1 cellular context compared by ENCODE assay signal in genomic region chr17:6072157-6072556, GRCh38.
TF ChIP-seq lines count a peak whose summit lies in the region.

No MANE protein-coding gene starts in this region.

TF ChIP-seq in WTC11, 78 proteins besides CTCF, POLR2A, EP300 and RAD21 (continued from another document):
- no peak for TF ChIP-seq E2F5 (CRISPR knock-in tag; IDR thresholded peaks at IDR 0.05)
- no peak for TF ChIP-seq FOXP1 (CRISPR knock-in tag; IDR thresholded peaks at IDR 0.05; ENCODE audit: borderline replicate concordance)
- no peak for TF ChIP-seq TEAD4 (CRISPR knock-in tag; IDR thresholded peaks at IDR 0.05)
- TF ChIP-seq CBFB (CRISPR knock-in tag; IDR thresholded peaks at IDR 0.05; ENCODE audit: low read depth), result no peak
- TF ChIP-seq NR1H2 (CRISPR knock-in tag; IDR thresholded peaks at IDR 0.05), result no peak
- TF ChIP-seq ZNF121 (CRISPR knock-in tag; IDR thresholded peaks at IDR 0.05), result no peak
